Comparison of ENCODE assay signal across 1 cellular context in genomic region chr2:120546077-120546864, GRCh38.
A peak's percentile ranks its signal among the peaks of the same experiment; 100 is the strongest.
TF ChIP-seq lines count a peak whose summit lies in the region.

No MANE protein-coding gene starts in this region.

TF ChIP-seq in HepG2, 621 proteins besides CTCF, POLR2A, EP300 and RAD21 (continued from another document and continues in another):
- peak; percentile 79; the same call in 1 of the 2 replicates for TF ChIP-seq ZNF441 (CRISPR knock-in tag; IDR thresholded peaks at IDR 0.05; ENCODE audit: borderline replicate concordance)
- peak; percentile 98 for TF ChIP-seq ATF2 (CRISPR knock-in tag; IDR thresholded peaks at IDR 0.05)
- TF ChIP-seq E2F5 (CRISPR knock-in tag; conservative IDR thresholded peaks at IDR 0.05), result no peak
- TF ChIP-seq ZNF343 (CRISPR knock-in tag; IDR thresholded peaks at IDR 0.05), result peak; percentile 64; the same call in 1 of the 2 replicates
- 0 out of 2 replicates have a peak, but pooled peaks have one; percentile 78 for TF ChIP-seq SRY (CRISPR knock-in tag; IDR thresholded peaks at IDR 0.05)
- TF ChIP-seq ZNF670 (CRISPR knock-in tag; IDR thresholded peaks at IDR 0.05; ENCODE audit: borderline replicate concordance), result peak; percentile 89; the same call in 1 of the 2 replicates
- TF ChIP-seq NR2F1 (CRISPR knock-in tag; IDR thresholded peaks at IDR 0.05), result no peak
- TF ChIP-seq ZBTB4 (CRISPR knock-in tag; IDR thresholded peaks at IDR 0.05; ENCODE audit: borderline replicate concordance), result peak; percentile 90; the same call in 1 of the 2 replicates
- peak; percentile 68; the same call in 1 of the 2 replicates for TF ChIP-seq TOPORS (CRISPR knock-in tag; IDR thresholded peaks at IDR 0.05)
- TF ChIP-seq ZNF12 (CRISPR knock-in tag; IDR thresholded peaks at IDR 0.05), result no peak
- peak; percentile 59; the same call in 1 of the 2 replicates for TF ChIP-seq RCOR2 (CRISPR knock-in tag; IDR thresholded peaks at IDR 0.05)
- TF ChIP-seq ZSCAN21 (CRISPR knock-in tag; IDR thresholded peaks at IDR 0.05; ENCODE audit: borderline replicate concordance), result peak; percentile 74; the same call in 1 of the 2 replicates
- TF ChIP-seq CSRNP1 (CRISPR knock-in tag; IDR thresholded peaks at IDR 0.05), result peak; percentile 69
- peak; percentile 58; the same call in 1 of the 2 replicates for TF ChIP-seq ZNF281 (CRISPR knock-in tag; IDR thresholded peaks at IDR 0.05; ENCODE audit: borderline replicate concordance)
- TF ChIP-seq ZNF747 (CRISPR knock-in tag; IDR thresholded peaks at IDR 0.05; ENCODE audit: borderline replicate concordance), result peak; percentile 91
- peak; percentile 95 for TF ChIP-seq SAP130 (CRISPR knock-in tag; IDR thresholded peaks at IDR 0.05; ENCODE audit: low read depth)
- TF ChIP-seq NRL (CRISPR knock-in tag; IDR thresholded peaks at IDR 0.05; ENCODE audit: borderline replicate concordance), result peak; percentile 97
- peak; percentile 65 for TF ChIP-seq ZBTB39 (CRISPR knock-in tag; IDR thresholded peaks at IDR 0.05)
- TF ChIP-seq PATZ1 (CRISPR knock-in tag; IDR thresholded peaks at IDR 0.05), result peak; percentile 94
- TF ChIP-seq ZSCAN20 (CRISPR knock-in tag; IDR thresholded peaks at IDR 0.05; ENCODE audit: borderline replicate concordance), result peak; percentile 63; the same call in 1 of the 2 replicates
- TF ChIP-seq ELF4 (CRISPR knock-in tag; IDR thresholded peaks at IDR 0.05; ENCODE audit: borderline replicate concordance), result peak; percentile 81; the same call in 1 of the 2 replicates
- no peak for TF ChIP-seq CREBL2 (CRISPR knock-in tag; IDR thresholded peaks at IDR 0.05; ENCODE audit: borderline replicate concordance)
- peak; percentile 63; the same call in 1 of the 2 replicates for TF ChIP-seq TARDBP (CRISPR knock-in tag; IDR thresholded peaks at IDR 0.05)
- peak; percentile 60 for TF ChIP-seq LCORL (IDR thresholded peaks at IDR 0.05)
- TF ChIP-seq LCORL (CRISPR knock-in tag; IDR thresholded peaks at IDR 0.05), result peak; percentile 95
- 0 out of 2 replicates have a peak, but pooled peaks have one; percentile 22 for TF ChIP-seq HBP1 (CRISPR knock-in tag; IDR thresholded peaks at IDR 0.05; ENCODE audit: low read depth)
- TF ChIP-seq MXI1 (IDR thresholded peaks at IDR 0.05; ENCODE audit: borderline replicate concordance, low read depth, low read length), result peak; percentile 87; the same call in 2 of the 3 replicates
- peak; percentile 86 for TF ChIP-seq ARID5B (CRISPR knock-in tag; IDR thresholded peaks at IDR 0.05)
